In genomic region chr3:88150771-88151170, GRCh38 we compare ENCODE assay signal across 8 cellular contexts. TPM values are rescaled to one million over a fixed set of nuclear protein-coding genes. Genes with fewer than 3 reads are reported as not detected.
DNase-seq lines count a peak whose midpoint lies in the region; ATAC-seq and TF ChIP-seq lines count a peak whose summit lies in the region.

No MANE protein-coding gene starts in this region.

- H3K27me3 ChIP-seq in SK-N-SH (ENCODE audit: insufficient read depth) (no peaks in the 10 kb centered on the region), right cardiac atrium (ENCODE audit: control insufficient read depth, insufficient read depth) (no peaks in the 10 kb centered on the region)

- H3K4me3 Mint-ChIP-seq in stimulated activated effector memory CD8-positive, alpha-beta T cell treated with anti-CD3 and anti-CD28 coated beads, Interleukin-12 subunit alpha, Interleukin-12 subunit beta, amount 100 ng/mL, for 72 hours: peak overlapping the region; percentile 91

- H3K9me3 Mint-ChIP-seq in stimulated activated effector memory CD8-positive, alpha-beta T cell treated with anti-CD3 and anti-CD28 coated beads, Interleukin-12 subunit alpha, Interleukin-12 subunit beta, amount 100 ng/mL, for 72 hours: no peaks in the 10 kb centered on the region

- H3K4me3 ChIP-seq in SK-N-SH (ENCODE audit: low read depth in 2 of 2, low read length in 1 of 2) (peak overlapping the region; percentile 98 to 100), right cardiac atrium (ENCODE audit: low read length) (peak overlapping the region; percentile 91)

- DNase-seq in SK-N-SH (no peak), right cardiac atrium (no peak), DMS79 treated with DMSO at 0.1 percent for 48 hours (lab: John Stamatoyannopoulos, UW) (no peak), mucosa of gallbladder (ENCODE audit: low spot score) (no peak)
- DNase-seq in stimulated activated effector memory CD8-positive, alpha-beta T cell treated with anti-CD3 and anti-CD28 coated beads, Interleukin-12 subunit alpha, Interleukin-12 subunit beta, amount 100 ng/mL, for 72 hours (ENCODE audit: low spot score in 2 of 2): no peak

- no peak for TF ChIP-seq EP300 in SK-N-SH (IDR thresholded peaks at IDR 0.05; ENCODE audit: borderline replicate concordance in 1 of 2, low read depth in 1 of 2, low read length in 1 of 2)

- H3K4me1 ChIP-seq in SK-N-SH (ENCODE audit: control insufficient read depth in 1 of 2, insufficient read depth in 2 of 2, low read depth in 1 of 2, low read length in 1 of 2): peaks cover 4 to 14% of the 10 kb centered on the region in 2 experiments; a peak in 3 of 4 replicates
- no peaks in the 10 kb centered on the region for H3K4me1 ChIP-seq in right cardiac atrium (ENCODE audit: control insufficient read depth, insufficient read depth, low read length)

- peak overlapping the region; percentile 94 for H3K27ac Mint-ChIP-seq in stimulated activated effector memory CD8-positive, alpha-beta T cell treated with anti-CD3 and anti-CD28 coated beads, Interleukin-12 subunit alpha, Interleukin-12 subunit beta, amount 100 ng/mL, for 72 hours

- no peak for TF ChIP-seq CTCF in SK-N-SH (IDR thresholded peaks at IDR 0.05)
- no peak for TF ChIP-seq CTCF in VCaP (conservative IDR thresholded peaks at IDR 0.05)

- no peaks in the 10 kb centered on the region for H3K9me2 ChIP-seq in SK-N-SH

- peak overlapping the region; percentile 98; the same call in 1 of the 2 replicates for H2AFZ ChIP-seq in SK-N-SH (ENCODE audit: low read depth)

- H3K4me1 Mint-ChIP-seq in stimulated activated effector memory CD8-positive, alpha-beta T cell treated with anti-CD3 and anti-CD28 coated beads, Interleukin-12 subunit alpha, Interleukin-12 subunit beta, amount 100 ng/mL, for 72 hours: peaks cover 32% of the 10 kb centered on the region

- H3K79me2 ChIP-seq in SK-N-SH (ENCODE audit: insufficient read depth): peaks cover 90% of the 10 kb centered on the region

- TF ChIP-seq RAD21 in SK-N-SH (IDR thresholded peaks at IDR 0.05; ENCODE audit: low read length): no peak

- no peak for ATAC-seq in SK-N-SH treated with all-trans-retinoic acid at 6 μM for 48 hours
- ATAC-seq in right cardiac atrium: no peak
- no peak for ATAC-seq in stimulated activated effector memory CD8-positive, alpha-beta T cell treated with anti-CD3 and anti-CD28 coated beads, Interleukin-12 subunit alpha, Interleukin-12 subunit beta, amount 100 ng/mL, for 72 hours
- no peak for ATAC-seq in GM21423 (IDR thresholded peaks at IDR 0.05; ENCODE audit: unreplicated experiment)

- H3K9me3 ChIP-seq in SK-N-SH (no peaks in the 10 kb centered on the region), right cardiac atrium (ENCODE audit: control insufficient read depth, low read length) (no peaks in the 10 kb centered on the region)

- intact Hi-C loops in right cardiac atrium (cut with DNase I): loop anchor here in 1 of 4 donors (5.0 kb wide), 1 partner anchor 93 kb away; the partner anchor contains the start of genes CGGBP1 and ZNF654

- peaks cover 58% of the 10 kb centered on the region for H3K36me3 Mint-ChIP-seq in stimulated activated effector memory CD8-positive, alpha-beta T cell treated with anti-CD3 and anti-CD28 coated beads, Interleukin-12 subunit alpha, Interleukin-12 subunit beta, amount 100 ng/mL, for 72 hours

- H3K4me2 ChIP-seq in SK-N-SH: peak overlapping the region; percentile 82

- CTCF ChIA-PET in SK-N-SH (lab: Yijun Ruan, JAX): interaction anchor here (1.5 kb wide), 1 partner anchor 37 kb away, joined by 3 read pairs; no protein-coding TSS in a partner anchor

- POLR2A ChIA-PET in SK-N-SH (lab: Yijun Ruan, JAX): interaction anchor here (1.5 to 1.8 kb wide), 2 partner anchors 21 to 92 kb away, joined by 6 to 17 read pairs; partner anchors contain the start of genes CGGBP1 and ZNF654

- peak overlapping the region; percentile 88 to 97; a peak in 3 of 4 replicates for H3K27ac ChIP-seq in SK-N-SH (ENCODE audit: low read depth in 2 of 2, low read length in 1 of 2)
- peak overlapping the region; percentile 98 for H3K27ac ChIP-seq in VCaP
- H3K27ac ChIP-seq in right cardiac atrium (ENCODE audit: low read length): no peak overlapping the region

- H4K20me1 ChIP-seq in SK-N-SH (ENCODE audit: insufficient read depth): no peaks in the 10 kb centered on the region; the same call in 1 of the 2 replicates

- peaks cover 21 to 24% of the 10 kb centered on the region in 2 experiments for H3K36me3 ChIP-seq in SK-N-SH (replicated peaks in 1 of 2; ENCODE audit: control insufficient read depth in 1 of 2, insufficient read depth in 2 of 2, low read length in 1 of 2)

- peaks cover 6% of the 10 kb centered on the region for H3F3A ChIP-seq in SK-N-SH (replicated peaks; ENCODE audit: insufficient read depth)

- 3% methylated on average over 7 of the region's 7 CpGs for WGBS in SK-N-SH (ENCODE audit: low lambda C conversion rate)
- 2% methylated on average over 7 of the region's 7 CpGs for WGBS in right cardiac atrium

- peak overlapping the region; percentile 99 for H3K9ac ChIP-seq in SK-N-SH

TF ChIP-seq in SK-N-SH, 30 proteins besides CTCF, POLR2A, EP300 and RAD21 (continues in another document):
- TF ChIP-seq SIN3A (IDR thresholded peaks at IDR 0.05; ENCODE audit: borderline replicate concordance, low read depth, low read length) (no peak), RFX5 (IDR thresholded peaks at IDR 0.05; ENCODE audit: low read length) (no peak), TEAD4 (IDR thresholded peaks at IDR 0.05; ENCODE audit: borderline replicate concordance, insufficient read depth) (no peak), REST (IDR thresholded peaks at IDR 0.05; ENCODE audit: low read depth, low read length) (no peak), FOXJ3 (CRISPR knock-in tag; IDR thresholded peaks at IDR 0.05) (no peak), MEF2A (IDR thresholded peaks at IDR 0.05; ENCODE audit: borderline replicate concordance, low read depth) (no peak), RCOR1 (IDR thresholded peaks at IDR 0.05; ENCODE audit: low read length) (no peak)

TF ChIP-seq in SK-N-SH treated with all-trans-retinoic acid at 6 μM for 48 hours, 23 proteins besides CTCF, POLR2A, EP300 and RAD21 (continues in another document):
- TF ChIP-seq CSDC2 (CRISPR knock-in tag; IDR thresholded peaks at IDR 0.05) (no peak), CSRNP3 (CRISPR knock-in tag; IDR thresholded peaks at IDR 0.05) (no peak), ZFP3 (CRISPR knock-in tag; IDR thresholded peaks at IDR 0.05) (no peak), ESRRG (CRISPR knock-in tag; IDR thresholded peaks at IDR 0.05) (no peak), RARB (CRISPR knock-in tag; IDR thresholded peaks at IDR 0.05) (no peak), ZNF565 (CRISPR knock-in tag; conservative IDR thresholded peaks at IDR 0.05; ENCODE audit: low read depth) (no peak), OSR1 (CRISPR knock-in tag; IDR thresholded peaks at IDR 0.05) (no peak), GLIS3 (CRISPR knock-in tag; IDR thresholded peaks at IDR 0.05) (no peak)
- TF ChIP-seq, protein P1, sequence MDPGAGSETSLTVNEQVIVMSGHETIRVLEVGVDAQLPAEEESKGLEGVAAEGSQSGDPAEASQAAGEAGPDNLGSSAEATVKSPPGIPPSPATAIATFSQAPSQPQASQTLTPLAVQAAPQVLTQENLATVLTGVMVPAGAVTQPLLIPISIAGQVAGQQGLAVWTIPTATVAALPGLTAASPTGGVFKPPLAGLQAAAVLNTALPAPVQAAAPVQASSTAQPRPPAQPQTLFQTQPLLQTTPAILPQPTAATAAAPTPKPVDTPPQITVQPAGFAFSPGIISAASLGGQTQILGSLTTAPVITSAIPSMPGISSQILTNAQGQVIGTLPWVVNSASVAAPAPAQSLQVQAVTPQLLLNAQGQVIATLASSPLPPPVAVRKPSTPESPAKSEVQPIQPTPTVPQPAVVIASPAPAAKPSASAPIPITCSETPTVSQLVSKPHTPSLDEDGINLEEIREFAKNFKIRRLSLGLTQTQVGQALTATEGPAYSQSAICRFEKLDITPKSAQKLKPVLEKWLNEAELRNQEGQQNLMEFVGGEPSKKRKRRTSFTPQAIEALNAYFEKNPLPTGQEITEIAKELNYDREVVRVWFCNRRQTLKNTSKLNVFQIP (CRISPR knock-in tag; IDR thresholded peaks at IDR 0.05; ENCODE audit: borderline replicate concordance, low read depth): no peak
- TF ChIP-seq, protein P2, sequence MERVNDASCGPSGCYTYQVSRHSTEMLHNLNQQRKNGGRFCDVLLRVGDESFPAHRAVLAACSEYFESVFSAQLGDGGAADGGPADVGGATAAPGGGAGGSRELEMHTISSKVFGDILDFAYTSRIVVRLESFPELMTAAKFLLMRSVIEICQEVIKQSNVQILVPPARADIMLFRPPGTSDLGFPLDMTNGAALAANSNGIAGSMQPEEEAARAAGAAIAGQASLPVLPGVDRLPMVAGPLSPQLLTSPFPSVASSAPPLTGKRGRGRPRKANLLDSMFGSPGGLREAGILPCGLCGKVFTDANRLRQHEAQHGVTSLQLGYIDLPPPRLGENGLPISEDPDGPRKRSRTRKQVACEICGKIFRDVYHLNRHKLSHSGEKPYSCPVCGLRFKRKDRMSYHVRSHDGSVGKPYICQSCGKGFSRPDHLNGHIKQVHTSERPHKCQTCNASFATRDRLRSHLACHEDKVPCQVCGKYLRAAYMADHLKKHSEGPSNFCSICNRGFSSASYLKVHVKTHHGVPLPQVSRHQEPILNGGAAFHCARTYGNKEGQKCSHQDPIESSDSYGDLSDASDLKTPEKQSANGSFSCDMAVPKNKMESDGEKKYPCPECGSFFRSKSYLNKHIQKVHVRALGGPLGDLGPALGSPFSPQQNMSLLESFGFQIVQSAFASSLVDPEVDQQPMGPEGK (CRISPR knock-in tag; IDR thresholded peaks at IDR 0.05; ENCODE audit: borderline replicate concordance): no peak

RNA-seq across cellular contexts. Expression of gene C3orf38, which starts 1.0 kb away (rescaled TPM):
- polyA plus RNA-seq in SK-N-SH (2012; rRNA removed) (4.5 and 5.4 TPM in 2 replicates), right cardiac atrium (7.7 TPM)
- polyA plus RNA-seq in SK-N-SH (2012; cell fraction: cytosol; rRNA removed): 6.8 and 9.0 TPM in 2 replicates
- polyA plus RNA-seq in SK-N-SH (2012; cell fraction: nucleus; rRNA removed): 1.8 and 3.5 TPM in 2 replicates
- total RNA-seq in right cardiac atrium (10 to 100 TPM; 17.7 to 22.4 (median 18.7) TPM), mucosa of gallbladder (17.6 TPM)
